Comparison of ENCODE assay signal across 26 cellular contexts in the genomic region with DNA sequence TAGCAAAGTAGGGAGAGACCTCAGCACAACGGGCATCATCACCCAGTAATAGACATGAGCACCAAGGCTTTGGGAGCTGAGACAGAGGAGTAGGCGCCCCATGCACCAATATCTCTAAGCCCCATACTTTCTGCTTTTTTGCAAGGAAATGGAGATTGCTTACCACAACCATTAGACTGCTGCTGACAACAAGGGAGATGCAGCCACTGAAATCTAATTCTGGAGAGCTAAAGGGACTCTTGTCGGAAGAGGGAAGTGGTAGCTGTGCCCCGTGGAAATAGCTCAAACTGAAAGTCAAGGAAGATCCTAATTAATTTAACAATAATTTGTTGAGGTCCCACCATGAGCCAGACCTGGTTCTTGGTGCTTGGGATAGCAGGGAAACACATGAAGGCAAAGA.
DNase-seq lines count a peak whose midpoint lies in the region; ATAC-seq and TF ChIP-seq lines count a peak whose summit lies in the region.
"Had no signal": no experiment of that assay in that cellular context is flagged by ENCODE, and none has a peak within 500 bp of the region (broad histone marks: within the 10 kb centered on the region; RNA-seq: fewer than 3 reads in every experiment).

No MANE protein-coding gene starts in this region.

- intact Hi-C loops in CD4-positive, alpha-beta memory T cell (cut with micrococcal nuclease) = loop anchor here (1.0 to 5.0 kb wide), 2 partner anchors 32 to 46 kb away; no protein-coding TSS in a partner anchor
- intact Hi-C loops in testis (cut with DNase I; ENCODE audit: low total_unique reads) = no loop called here
- intact Hi-C loops in left ventricle myocardium inferior (cut with micrococcal nuclease) = no loop called here

- H3K27ac ChIP-seq in CD4-positive, alpha-beta memory T cell (ENCODE audit: low read depth, low read length) = peak overlapping the region; percentile 54
- no peak overlapping the region for H3K27ac ChIP-seq in testis
- no peak overlapping the region for H3K27ac ChIP-seq in left ventricle myocardium inferior (replicated peaks)
- H3K27ac ChIP-seq: ascending aorta, parathyroid adenoma, right atrium auricular region, transverse colon had no signal

- POLR2A ChIA-PET in activated CD4-positive, alpha-beta T cell treated with anti-CD3 and anti-CD28 coated beads, Interleukin-2, amount 10 ng/mL, durations not matched to agents 7 days and 5 days (lab: Charles Lee) = interaction anchor here (0.6 to 1.1 kb wide), 3 partner anchors 49 to 1131 kb away, joined by 4 read pairs; partner anchors contain the start of gene BCL11B
- POLR2A ChIA-PET in CD4-positive, alpha-beta memory T cell (lab: Charles Lee; ENCODE audit: partially characterized antibody) = interaction anchor here (0.9 to 11.1 kb wide), 19 partner anchors 25 to 1126 kb away, joined by 3 to 265 read pairs (median 16); partner anchors contain the start of gene BCL11B
- POLR2A ChIA-PET in activated CD8-positive, alpha-beta T cell treated with anti-CD3 and anti-CD28 coated beads, Interleukin-2, amount 10 ng/mL, durations not matched to agents 7 days and 5 days (lab: Charles Lee) = interaction anchor here (0.7 to 4.8 kb wide), 8 partner anchors 31 to 1130 kb away, joined by 3 to 44 read pairs (median 4); partner anchors contain the start of gene BCL11B

- H3K9me3 Mint-ChIP-seq in activated CD4-positive, alpha-beta T cell treated with anti-CD3 and anti-CD28 coated beads, Interleukin-2, amount 10 ng/mL, durations not matched to agents 7 days and 5 days = no peaks in the 10 kb centered on the region
- H3K9me3 Mint-ChIP-seq in CD4-positive, alpha-beta memory T cell = peaks cover 0 to 2% (median 0%) of the 10 kb centered on the region in 8 donors
- H3K9me3 Mint-ChIP-seq in activated CD8-positive, alpha-beta T cell treated with anti-CD3 and anti-CD28 coated beads, Interleukin-2, amount 10 ng/mL, durations not matched to agents 7 days and 5 days (ENCODE audit: insufficient read depth) = no peaks in the 10 kb centered on the region
- no peaks in the 10 kb centered on the region for H3K9me3 Mint-ChIP-seq in effector memory CD8-positive, alpha-beta T cell
- H3K9me3 Mint-ChIP-seq: WTC11 had no signal

- ATAC-seq in activated CD8-positive, alpha-beta T cell treated with anti-CD3 and anti-CD28 coated beads, Interleukin-2, amount 10 ng/mL, durations not matched to agents 7 days and 5 days = peak; percentile 8
- no peak for ATAC-seq in effector memory CD8-positive, alpha-beta T cell (replicated peaks)
- ATAC-seq: SK-N-SH treated with all-trans-retinoic acid at 6 μM for 48 hours; stimulated activated naive B cell treated with anti-CD40 and anti-IgM and Interleukin-4, amounts not matched to agents 10 μg/mL and 1 μg/mL and 100 μg/mL, for 72 hours; WTC11 had no signal

- no peaks in the 10 kb centered on the region for H3K27me3 ChIP-seq in CD4-positive, alpha-beta memory T cell (ENCODE audit: insufficient read depth, low read length)
- H3K27me3 ChIP-seq in testis = no peaks in the 10 kb centered on the region
- H3K27me3 ChIP-seq in left ventricle myocardium inferior (ENCODE audit: low read depth) = peaks cover 69% of the 10 kb centered on the region
- H3K27me3 ChIP-seq: ascending aorta, right atrium auricular region had no signal

- DNase-seq in activated CD4-positive, alpha-beta T cell treated with anti-CD3 and anti-CD28 coated beads, Interleukin-2, amount 10 ng/mL, durations not matched to agents 7 days and 5 days = peak; percentile 20
- DNase-seq in activated CD4-positive, alpha-beta T cell treated with anti-CD3 and anti-CD28 coated beads, Interleukin-2, amount 50 U/mL, for 4 hours = no peak
- DNase-seq in CD4-positive, alpha-beta memory T cell = peak in 3 of 5 donors; percentile 16 to 35 (median 27)
- no peak for DNase-seq in activated CD8-positive, alpha-beta T cell treated with anti-CD3 and anti-CD28 coated beads, Interleukin-2, amount 10 ng/mL, durations not matched to agents 7 days and 5 days
- no peak for DNase-seq in effector memory CD8-positive, alpha-beta T cell
- DNase-seq in testis = no peak
- no peak for DNase-seq in left ventricle myocardium inferior
- no peak for DNase-seq in DMS53 treated with DMSO at 0.1 percent for 48 hours (lab: John Stamatoyannopoulos, UW; ENCODE audit: unreplicated experiment)
- DNase-seq: activated effector memory CD4-positive, alpha-beta T cell treated with anti-CD3 and anti-CD28 coated beads, Interleukin-2, amount 50 U/mL, for 16 hours; AML-193; caudate nucleus; COR-L47; DMS79; GOT3; NCI-H1092 treated with DMSO at 0.1 percent for 48 hours; NCI-H187 treated with DMSO at 0.1 percent for 48 hours; stimulated activated CD4-positive, alpha-beta T cell treated with anti-CD3 and anti-CD28 coated beads, Interleukin-4, amount 100 ng/mL, for 1 hour; stimulated activated naive B cell treated with anti-CD40 and anti-IgM and Interleukin-4, amounts not matched to agents 10 μg/mL and 1 μg/mL and 100 μg/mL, for 72 hours; T1000; transverse colon had no signal

- peaks cover 78% of the 10 kb centered on the region for H3K4me1 ChIP-seq in CD4-positive, alpha-beta memory T cell (ENCODE audit: insufficient read depth, low read length)
- H3K4me1 ChIP-seq in testis (no peaks in the 10 kb centered on the region), left ventricle myocardium inferior (no peaks in the 10 kb centered on the region)
- H3K4me1 ChIP-seq: ascending aorta, parathyroid adenoma, right atrium auricular region, transverse colon had no signal

- H3K36me3 ChIP-seq in CD4-positive, alpha-beta memory T cell (ENCODE audit: insufficient read depth, low read length) = no peaks in the 10 kb centered on the region
- H3K36me3 ChIP-seq in testis (ENCODE audit: low read depth, missing control alignments) = no peaks in the 10 kb centered on the region
- no peaks in the 10 kb centered on the region for H3K36me3 ChIP-seq in left ventricle myocardium inferior
- H3K36me3 ChIP-seq: ascending aorta, right atrium auricular region, transverse colon had no signal

- peak overlapping the region; percentile 46 for H3K4me3 Mint-ChIP-seq in activated CD4-positive, alpha-beta T cell treated with anti-CD3 and anti-CD28 coated beads, Interleukin-2, amount 10 ng/mL, durations not matched to agents 7 days and 5 days
- H3K4me3 Mint-ChIP-seq in CD4-positive, alpha-beta memory T cell = peak overlapping the region; percentile 58 to 88 (median 74)
- peak overlapping the region; percentile 36 for H3K4me3 Mint-ChIP-seq in activated CD8-positive, alpha-beta T cell treated with anti-CD3 and anti-CD28 coated beads, Interleukin-2, amount 10 ng/mL, durations not matched to agents 7 days and 5 days
- peak overlapping the region; percentile 31 to 57 for H3K4me3 Mint-ChIP-seq in effector memory CD8-positive, alpha-beta T cell
- H3K4me3 Mint-ChIP-seq: IgD-negative memory B cell; stimulated activated naive B cell treated with anti-CD40 and anti-IgM and Interleukin-4, amounts not matched to agents 10 μg/mL and 1 μg/mL and 100 μg/mL, for 72 hours; WTC11 had no signal

- CTCF ChIA-PET in activated CD4-positive, alpha-beta T cell treated with anti-CD3 and anti-CD28 coated beads, Interleukin-2, amount 10 ng/mL, durations not matched to agents 7 days and 5 days (lab: Charles Lee) = interaction anchor here (0.7 to 2.2 kb wide), 11 partner anchors 9 to 1127 kb away, joined by 3 to 9 read pairs (median 4); no protein-coding TSS in a partner anchor
- CTCF ChIA-PET in CD4-positive, alpha-beta memory T cell (lab: Charles Lee; ENCODE audit: partially characterized antibody) = interaction anchor here (0.8 to 8.6 kb wide), 27 partner anchors 8 to 1131 kb away, joined by 3 to 100 read pairs (median 6); partner anchors contain the start of gene BCL11B
- CTCF ChIA-PET in activated CD8-positive, alpha-beta T cell treated with anti-CD3 and anti-CD28 coated beads, Interleukin-2, amount 10 ng/mL, durations not matched to agents 7 days and 5 days (lab: Charles Lee) = interaction anchor here (0.8 to 13.2 kb wide), 18 partner anchors 10 to 1133 kb away, joined by 3 to 309 read pairs (median 8); no protein-coding TSS in a partner anchor

- H3K36me3 Mint-ChIP-seq in activated CD4-positive, alpha-beta T cell treated with anti-CD3 and anti-CD28 coated beads, Interleukin-2, amount 10 ng/mL, durations not matched to agents 7 days and 5 days (ENCODE audit: low read depth) = peaks cover 10% of the 10 kb centered on the region
- H3K36me3 Mint-ChIP-seq in CD4-positive, alpha-beta memory T cell = no peaks in the 10 kb centered on the region
- H3K36me3 Mint-ChIP-seq in activated CD8-positive, alpha-beta T cell treated with anti-CD3 and anti-CD28 coated beads, Interleukin-2, amount 10 ng/mL, durations not matched to agents 7 days and 5 days (ENCODE audit: low read depth) = peaks cover 3% of the 10 kb centered on the region
- H3K36me3 Mint-ChIP-seq in effector memory CD8-positive, alpha-beta T cell (ENCODE audit: insufficient read depth) = no peaks in the 10 kb centered on the region
- H3K36me3 Mint-ChIP-seq: IgD-negative memory B cell; stimulated activated naive B cell treated with anti-CD40 and anti-IgM and Interleukin-4, amounts not matched to agents 10 μg/mL and 1 μg/mL and 100 μg/mL, for 72 hours; WTC11 had no signal

- 79 to 84% methylated on average over 4 of the region's 4 CpGs for WGBS in testis, 2 donors

- TF ChIP-seq POLR2A in testis (IDR thresholded peaks at IDR 0.05) = no peak

- no peak for TF ChIP-seq CTCF in testis (IDR thresholded peaks at IDR 0.05)
- no peak for TF ChIP-seq CTCF in left ventricle myocardium inferior (IDR thresholded peaks at IDR 0.05; ENCODE audit: borderline replicate concordance)

- no peaks in the 10 kb centered on the region for H3K27me3 Mint-ChIP-seq in activated CD4-positive, alpha-beta T cell treated with anti-CD3 and anti-CD28 coated beads, Interleukin-2, amount 10 ng/mL, durations not matched to agents 7 days and 5 days
- no peaks in the 10 kb centered on the region for H3K27me3 Mint-ChIP-seq in CD4-positive, alpha-beta memory T cell
- no peaks in the 10 kb centered on the region for H3K27me3 Mint-ChIP-seq in activated CD8-positive, alpha-beta T cell treated with anti-CD3 and anti-CD28 coated beads, Interleukin-2, amount 10 ng/mL, durations not matched to agents 7 days and 5 days (ENCODE audit: low read depth)
- no peaks in the 10 kb centered on the region for H3K27me3 Mint-ChIP-seq in effector memory CD8-positive, alpha-beta T cell

- no peaks in the 10 kb centered on the region for H3K9me3 ChIP-seq in CD4-positive, alpha-beta memory T cell (ENCODE audit: control insufficient read depth in 1 of 2, low read length in 2 of 2)
- no peaks in the 10 kb centered on the region for H3K9me3 ChIP-seq in testis
- H3K9me3 ChIP-seq in left ventricle myocardium inferior (replicated peaks) = no peaks in the 10 kb centered on the region
- H3K9me3 ChIP-seq: ascending aorta, right atrium auricular region, transverse colon had no signal

- peak overlapping the region; percentile 85 for H3K27ac Mint-ChIP-seq in activated CD4-positive, alpha-beta T cell treated with anti-CD3 and anti-CD28 coated beads, Interleukin-2, amount 10 ng/mL, durations not matched to agents 7 days and 5 days
- peak overlapping the region; percentile 88 to 95 (median 94) for H3K27ac Mint-ChIP-seq in CD4-positive, alpha-beta memory T cell
- H3K27ac Mint-ChIP-seq in activated CD8-positive, alpha-beta T cell treated with anti-CD3 and anti-CD28 coated beads, Interleukin-2, amount 10 ng/mL, durations not matched to agents 7 days and 5 days = peak overlapping the region; percentile 90
- H3K27ac Mint-ChIP-seq in effector memory CD8-positive, alpha-beta T cell = peak overlapping the region; percentile 77 to 81
- H3K27ac Mint-ChIP-seq: stimulated activated naive B cell treated with anti-CD40 and anti-IgM and Interleukin-4, amounts not matched to agents 10 μg/mL and 1 μg/mL and 100 μg/mL, for 72 hours; WTC11 had no signal

- peaks cover 87% of the 10 kb centered on the region for H3K4me1 Mint-ChIP-seq in activated CD4-positive, alpha-beta T cell treated with anti-CD3 and anti-CD28 coated beads, Interleukin-2, amount 10 ng/mL, durations not matched to agents 7 days and 5 days
- peaks cover 62 to 90% (median 72%) of the 10 kb centered on the region in 4 donors for H3K4me1 Mint-ChIP-seq in CD4-positive, alpha-beta memory T cell
- H3K4me1 Mint-ChIP-seq in activated CD8-positive, alpha-beta T cell treated with anti-CD3 and anti-CD28 coated beads, Interleukin-2, amount 10 ng/mL, durations not matched to agents 7 days and 5 days (ENCODE audit: low read depth) = peaks cover 84% of the 10 kb centered on the region
- H3K4me1 Mint-ChIP-seq in effector memory CD8-positive, alpha-beta T cell (ENCODE audit: low read depth in 2 of 2) = peaks cover 43 to 66% of the 10 kb centered on the region in 2 donors

- H3K4me3 ChIP-seq in CD4-positive, alpha-beta memory T cell (ENCODE audit: low read length in 2 of 2) = peak overlapping the region; percentile 19 to 21
- H3K4me3 ChIP-seq in testis = no peak overlapping the region
- no peak overlapping the region for H3K4me3 ChIP-seq in left ventricle myocardium inferior
- H3K4me3 ChIP-seq: ascending aorta, right atrium auricular region, transverse colon had no signal

Comparison
In these comparisons a context has a peak if more than half of its experiments do, and no peak if none do; other contexts are left out.
1. DNase-seq: peak in activated CD4-positive, alpha-beta T cell treated with anti-CD3 and anti-CD28 coated beads, Interleukin-2, amount 10 ng/mL, durations not matched to agents 7 days and 5 days (single experiment) and CD4-positive, alpha-beta memory T cell (3 of 5); none in activated CD4-positive, alpha-beta T cell treated with anti-CD3 and anti-CD28 coated beads, Interleukin-2, amount 50 U/mL, for 4 hours (0 of 2), activated CD8-positive, alpha-beta T cell treated with anti-CD3 and anti-CD28 coated beads, Interleukin-2, amount 10 ng/mL, durations not matched to agents 7 days and 5 days (single experiment), effector memory CD8-positive, alpha-beta T cell (0 of 3), testis (single experiment), left ventricle myocardium inferior (single experiment) and DMS53 treated with DMSO at 0.1 percent for 48 hours (single experiment).
2. H3K4me3 ChIP-seq: peak in CD4-positive, alpha-beta memory T cell (2 of 2); none in testis (0 of 2) and left ventricle myocardium inferior (single experiment).
3. Peak in every context shown above with its lines, with median percentiles within 50 percentile points of each other: H3K27ac Mint-ChIP-seq and H3K4me3 Mint-ChIP-seq.